Comparison of ENCODE assay signal across 13 cellular contexts in the genomic region with DNA sequence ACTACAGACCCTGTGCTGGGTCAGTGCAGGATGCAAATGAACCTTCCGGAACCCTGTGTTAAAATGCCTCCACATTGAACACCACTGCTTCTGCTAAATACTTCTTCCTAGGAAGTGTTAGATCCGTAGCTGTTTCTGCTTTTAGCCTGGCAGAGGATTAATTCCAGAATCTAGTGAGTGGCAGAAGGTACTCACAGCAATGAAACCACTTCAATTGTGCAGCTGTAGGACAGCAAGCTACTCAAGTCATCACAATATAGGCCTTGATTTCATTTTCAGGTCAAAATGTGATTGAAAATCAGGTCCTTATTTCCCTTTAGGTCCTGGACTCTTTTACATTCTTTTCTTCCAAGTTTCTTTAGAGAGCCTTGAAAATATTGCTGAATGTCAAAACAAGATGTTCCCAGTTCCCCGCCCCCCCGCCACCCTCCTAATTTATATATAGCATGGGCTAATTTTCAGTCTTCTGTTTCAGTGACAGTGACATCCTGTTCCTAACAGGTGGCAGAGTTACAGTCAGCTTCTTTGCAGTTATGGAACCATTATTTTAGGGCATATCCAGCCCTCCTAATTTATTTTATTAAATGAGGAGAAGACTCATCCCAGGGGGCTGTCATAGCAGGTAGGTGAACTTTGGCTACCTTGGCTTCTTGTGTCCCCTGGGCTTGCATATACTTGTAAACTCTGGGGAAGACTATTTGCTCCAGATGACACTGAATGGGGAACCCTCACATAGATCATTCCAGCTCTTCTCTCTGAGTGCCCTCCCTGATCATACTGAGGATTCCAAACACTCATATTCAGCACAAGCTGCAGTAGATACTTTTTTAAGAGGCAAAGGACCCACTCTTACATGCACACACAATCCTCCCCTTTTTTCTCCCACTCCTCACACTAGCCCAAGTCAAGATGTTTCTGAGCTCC. TPM values are rescaled to one million over a fixed set of nuclear protein-coding genes. Genes with fewer than 3 reads are reported as not detected.
A peak's percentile ranks its signal among the peaks of the same experiment; 100 is the strongest.
DNase-seq lines count a peak whose midpoint lies in the region; ATAC-seq lines count a peak whose summit lies in the region.
"Had no signal": no experiment of that assay in that cellular context is flagged by ENCODE, and none has a peak within 500 bp of the region (broad histone marks: within the 10 kb centered on the region; RNA-seq: fewer than 3 reads in every experiment).

No MANE protein-coding gene starts in this region.

- H3K9me3 Mint-ChIP-seq in activated CD4-positive, alpha-beta T cell treated with anti-CD3 and anti-CD28 coated beads, Interleukin-2, amount 10 ng/mL, durations not matched to agents 24 days and 14 days = no peaks in the 10 kb centered on the region

- no peak overlapping the region for H3K27ac Mint-ChIP-seq in activated CD4-positive, alpha-beta T cell treated with anti-CD3 and anti-CD28 coated beads, Interleukin-2, amount 10 ng/mL, durations not matched to agents 24 days and 14 days
- H3K27ac Mint-ChIP-seq: CD4-positive, alpha-beta memory T cell had no signal

- no peaks in the 10 kb centered on the region for H3K36me3 Mint-ChIP-seq in activated CD4-positive, alpha-beta T cell treated with anti-CD3 and anti-CD28 coated beads, Interleukin-2, amount 10 ng/mL, durations not matched to agents 24 days and 14 days (ENCODE audit: low read depth)
- H3K36me3 Mint-ChIP-seq: CD4-positive, alpha-beta memory T cell had no signal

- DNase-seq in NCI-H524 treated with DMSO at 0.1 percent for 48 hours (lab: John Stamatoyannopoulos, UW) = peak; percentile 51
- no peak for DNase-seq in Right ventricle myocardium superior
- DNase-seq in inferior parietal cortex (ENCODE audit: extremely low spot score) = peak; percentile 20
- DNase-seq in superior temporal gyrus (ENCODE audit: extremely low spot score) = peak; percentile 33
- DNase-seq in activated CD4-positive, alpha-beta T cell treated with anti-CD3 and anti-CD28 coated beads, Interleukin-2, amount 10 ng/mL, durations not matched to agents 24 days and 14 days = no peak
- no peak for DNase-seq in cortex of kidney (lab: John Stamatoyannopoulos, UW)
- DNase-seq: BE2C; CD4-positive, alpha-beta memory T cell; DMS153; DMS79 treated with DMSO at 0.1 percent for 48 hours; EL had no signal

- peak; percentile 43 for ATAC-seq in Right ventricle myocardium superior (ENCODE audit: poor library complexity)
- ATAC-seq in HG02759 (IDR thresholded peaks at IDR 0.05; ENCODE audit: unreplicated experiment) = no peak
- ATAC-seq: A549 had no signal

- intact Hi-C loops in Right ventricle myocardium superior (cut with DNase I) = no loop called here
- intact Hi-C loops in activated CD4-positive, alpha-beta T cell treated with anti-CD3 and anti-CD28 coated beads, Interleukin-2, amount 10 ng/mL, durations not matched to agents 24 days and 14 days (cut with micrococcal nuclease) = no loop called here

- no peaks in the 10 kb centered on the region for H3K4me1 Mint-ChIP-seq in activated CD4-positive, alpha-beta T cell treated with anti-CD3 and anti-CD28 coated beads, Interleukin-2, amount 10 ng/mL, durations not matched to agents 24 days and 14 days
- H3K4me1 Mint-ChIP-seq: CD4-positive, alpha-beta memory T cell had no signal

- no peak overlapping the region for H3K4me3 Mint-ChIP-seq in activated CD4-positive, alpha-beta T cell treated with anti-CD3 and anti-CD28 coated beads, Interleukin-2, amount 10 ng/mL, durations not matched to agents 24 days and 14 days
- H3K4me3 Mint-ChIP-seq: CD4-positive, alpha-beta memory T cell had no signal

- peaks cover 2% of the 10 kb centered on the region for H3K27me3 Mint-ChIP-seq in activated CD4-positive, alpha-beta T cell treated with anti-CD3 and anti-CD28 coated beads, Interleukin-2, amount 10 ng/mL, durations not matched to agents 24 days and 14 days

RNA-seq across cellular contexts. Expression of gene ARNT2, which starts 28.0 kb away (rescaled TPM):
- 3.3 TPM for total RNA-seq in Right ventricle myocardium superior
- total RNA-seq in activated CD4-positive, alpha-beta T cell treated with anti-CD3 and anti-CD28 coated beads, Interleukin-2, amount 10 ng/mL, durations not matched to agents 24 days and 14 days = 0.26 TPM in 1 of 2 replicates, not detected in the other
- total RNA-seq: CD4-positive, alpha-beta memory T cell had no signal

Comparison
In these comparisons a context has a peak if more than half of its experiments do, and no peak if none do; other contexts are left out.
1. DNase-seq: peak in NCI-H524 treated with DMSO at 0.1 percent for 48 hours (single experiment), inferior parietal cortex (single experiment) and superior temporal gyrus (single experiment); none in Right ventricle myocardium superior (single experiment), activated CD4-positive, alpha-beta T cell treated with anti-CD3 and anti-CD28 coated beads, Interleukin-2, amount 10 ng/mL, durations not matched to agents 24 days and 14 days (single experiment) and cortex of kidney (single experiment).